Comparison of ENCODE assay signal across 2 cellular contexts in the genomic region with DNA sequence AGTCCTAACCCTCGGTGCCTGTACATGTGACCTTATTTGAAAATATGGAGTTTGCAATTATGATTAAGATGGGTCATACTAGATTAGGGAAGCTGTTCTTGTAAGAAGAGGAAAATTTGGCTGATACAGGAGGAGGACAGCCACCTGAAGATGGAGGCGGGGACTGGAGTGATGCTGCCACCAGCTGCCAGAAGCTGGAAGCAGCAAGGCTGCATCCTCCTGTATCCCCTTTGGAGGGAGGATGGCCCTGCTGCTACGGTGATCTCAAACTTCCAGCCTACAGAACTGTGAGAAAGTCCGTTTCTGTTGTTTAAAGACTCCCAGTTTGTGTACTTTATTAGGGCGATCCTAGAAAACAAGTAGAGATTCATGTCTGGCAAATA.
TF ChIP-seq lines count a peak whose summit lies in the region.

No MANE protein-coding gene starts in this region.

TF ChIP-seq in SK-N-SH, 30 proteins besides CTCF, POLR2A, EP300 and RAD21:
- TF ChIP-seq SMC3 (IDR thresholded peaks at IDR 0.05; ENCODE audit: low read depth, low read length): peak; percentile 17; the same call in 1 of the 2 replicates

TF ChIP-seq in H1, 55 proteins besides CTCF, POLR2A, EP300 and RAD21:
- TF ChIP-seq YY1 (IDR thresholded peaks at IDR 0.05; ENCODE audit: low read depth, low read length): peak; percentile 17; the same call in 1 of the 2 replicates
TF ChIP-seq in H1: peak in this region for 1; not testable (repeated sequence) for 54.
